8 cellular contexts compared by ENCODE assay signal in genomic region chr15:97909291-97909891, GRCh38. TPM values are rescaled to one million over a fixed set of nuclear protein-coding genes. Genes with fewer than 3 reads are reported as not detected.
DNase-seq lines count a peak whose midpoint lies in the region; ATAC-seq lines count a peak whose summit lies in the region.

No MANE protein-coding gene starts in this region.

- CTCF ChIA-PET in activated naive CD4-positive, alpha-beta T cell treated with anti-CD3 and anti-CD28 coated beads for 36 hours (lab: Charles Lee), result interaction anchor here (0.6 to 3.2 kb wide), 5 partner anchors 10 to 269 kb away, joined by 3 to 21 read pairs (median 4); no protein-coding TSS in a partner anchor

- H3K36me3 Mint-ChIP-seq in activated naive CD4-positive, alpha-beta T cell treated with anti-CD3 and anti-CD28 coated beads for 36 hours (ENCODE audit: low read depth), result no peaks in the 10 kb centered on the region

- no peak overlapping the region for H3K27ac Mint-ChIP-seq in activated naive CD4-positive, alpha-beta T cell treated with anti-CD3 and anti-CD28 coated beads for 36 hours

- peak; percentile 84 for ATAC-seq in GM19468 (IDR thresholded peaks at IDR 0.05; ENCODE audit: extremely low read depth, unreplicated experiment)

- no peaks in the 10 kb centered on the region for H3K4me1 Mint-ChIP-seq in activated naive CD4-positive, alpha-beta T cell treated with anti-CD3 and anti-CD28 coated beads for 36 hours (ENCODE audit: low read depth)

- peaks cover 11% of the 10 kb centered on the region for H3K27me3 Mint-ChIP-seq in activated naive CD4-positive, alpha-beta T cell treated with anti-CD3 and anti-CD28 coated beads for 36 hours (ENCODE audit: low read depth)

- no peaks in the 10 kb centered on the region for H3K9me3 Mint-ChIP-seq in activated naive CD4-positive, alpha-beta T cell treated with anti-CD3 and anti-CD28 coated beads for 36 hours

- intact Hi-C loops in activated naive CD4-positive, alpha-beta T cell treated with anti-CD3 and anti-CD28 coated beads for 36 hours (cut with micrococcal nuclease), result loop anchor here (1.0 to 5.0 kb wide), 4 partner anchors 176 to 519 kb away; no protein-coding TSS in a partner anchor
- intact Hi-C loops in head of caudate nucleus (cut with DNase I), result loop anchor here (10.0 kb wide), 3 partner anchors 175 to 385 kb away; no protein-coding TSS in a partner anchor
- intact Hi-C loops in posterior vena cava (cut with DNase I), result loop anchor here (5.0 to 10.0 kb wide), 2 partner anchors 273 to 515 kb away; no protein-coding TSS in a partner anchor

- DNase-seq in Daoy (ENCODE audit: low read depth) (peak; percentile 66), HK-2 (ENCODE audit: unreplicated experiment) (peak; percentile 38), RKO (ENCODE audit: low spot score) (peak; percentile 59), head of caudate nucleus (peak; percentile 18 to 86 (median 70)), posterior vena cava (ENCODE audit: low spot score) (peak; percentile 88), NCI-H510A treated with DMSO at 0.1 percent for 48 hours (lab: John Stamatoyannopoulos, UW) (no peak)
- DNase-seq in activated naive CD4-positive, alpha-beta T cell treated with anti-CD3 and anti-CD28 coated beads for 36 hours, result peak; percentile 71

- no peak overlapping the region for H3K4me3 Mint-ChIP-seq in activated naive CD4-positive, alpha-beta T cell treated with anti-CD3 and anti-CD28 coated beads for 36 hours

RNA-seq across cellular contexts. Expression of gene ARRDC4, which starts 51.1 kb away (rescaled TPM):
- 3.8 and 5.7 TPM in 2 replicates for total RNA-seq in Daoy (2014; rRNA removed; shearing (Covaris generic))
- under 1 TPM; 0.17 to 0.20 TPM for total RNA-seq in activated naive CD4-positive, alpha-beta T cell treated with anti-CD3 and anti-CD28 coated beads for 36 hours
- total RNA-seq in posterior vena cava, result 10 to 100 TPM; 37.9 to 43.6 TPM
